19 cellular contexts compared by ENCODE assay signal in the genomic region with DNA sequence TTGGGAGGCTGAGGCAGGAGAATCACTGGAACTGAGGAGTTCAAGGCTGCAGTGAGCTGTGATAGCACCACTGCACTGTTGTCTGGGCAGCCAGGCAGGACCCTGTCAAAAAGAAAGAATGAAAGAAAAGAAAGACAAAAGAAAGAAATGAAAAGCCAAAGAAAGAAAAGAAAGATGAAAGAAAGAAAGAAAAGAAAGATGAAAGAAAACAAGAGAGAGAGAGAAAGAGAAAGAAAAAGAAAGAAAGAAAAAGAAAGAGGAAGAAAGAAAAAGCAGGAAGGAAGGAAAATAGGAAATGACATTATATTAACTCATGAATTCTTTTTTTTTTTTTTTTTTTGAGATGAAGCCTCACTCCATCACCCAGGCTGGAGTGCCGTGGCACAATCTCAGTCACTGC. TPM values are rescaled to one million over a fixed set of nuclear protein-coding genes. Genes with fewer than 3 reads are reported as not detected.
A peak's percentile ranks its signal among the peaks of the same experiment; 100 is the strongest.
DNase-seq lines count a peak whose midpoint lies in the region; ATAC-seq and TF ChIP-seq lines count a peak whose summit lies in the region.
"Had no signal": no experiment of that assay in that cellular context is flagged by ENCODE, and none has a peak within 500 bp of the region (broad histone marks: within the 10 kb centered on the region; RNA-seq: fewer than 3 reads in every experiment).

No MANE protein-coding gene starts in this region.

- peaks cover 2% of the 10 kb centered on the region for H3K36me3 Mint-ChIP-seq in T-helper 1 cell treated with Interleukin-12 subunit alpha and Interleukin-12 subunit beta and Interleukin-4 antibody, amounts not matched to agents 30 μg/mL and 1 μg/mL, for 36 hours (ENCODE audit: low read depth)
- no peaks in the 10 kb centered on the region for H3K36me3 Mint-ChIP-seq in activated naive CD8-positive, alpha-beta T cell
- peaks cover 2% of the 10 kb centered on the region for H3K36me3 Mint-ChIP-seq in activated naive CD8-positive, alpha-beta T cell treated with anti-CD3 and anti-CD28 coated beads for 36 hours
- peaks cover 17% of the 10 kb centered on the region for H3K36me3 Mint-ChIP-seq in brain

- no peak for TF ChIP-seq CTCF in brain (conservative IDR thresholded peaks at IDR 0.05)

- no peaks in the 10 kb centered on the region for H3K36me3 ChIP-seq in HAP-1 (replicated peaks)

- ATAC-seq in HG02763 (IDR thresholded peaks at IDR 0.05; ENCODE audit: unreplicated experiment): no peak
- ATAC-seq: PC-3, SK-N-SH treated with all-trans-retinoic acid at 6 μM for 48 hours had no signal

- peaks cover 5% of the 10 kb centered on the region for H3K27me3 Mint-ChIP-seq in T-helper 1 cell treated with Interleukin-12 subunit alpha and Interleukin-12 subunit beta and Interleukin-4 antibody, amounts not matched to agents 30 μg/mL and 1 μg/mL, for 36 hours (ENCODE audit: low read depth)
- no peaks in the 10 kb centered on the region for H3K27me3 Mint-ChIP-seq in activated naive CD8-positive, alpha-beta T cell
- no peaks in the 10 kb centered on the region for H3K27me3 Mint-ChIP-seq in activated naive CD8-positive, alpha-beta T cell treated with anti-CD3 and anti-CD28 coated beads for 36 hours
- peaks cover 10% of the 10 kb centered on the region for H3K27me3 Mint-ChIP-seq in brain

- no peaks in the 10 kb centered on the region for H3K9me3 ChIP-seq in HAP-1

- peak overlapping the region; percentile 11 for H3K27ac Mint-ChIP-seq in T-helper 1 cell treated with Interleukin-12 subunit alpha and Interleukin-12 subunit beta and Interleukin-4 antibody, amounts not matched to agents 30 μg/mL and 1 μg/mL, for 36 hours
- H3K27ac Mint-ChIP-seq in activated naive CD8-positive, alpha-beta T cell: peak overlapping the region; percentile 30
- no peak overlapping the region for H3K27ac Mint-ChIP-seq in activated naive CD8-positive, alpha-beta T cell treated with anti-CD3 and anti-CD28 coated beads for 36 hours
- peak overlapping the region in 3 of 5 experiments; percentile 7 to 30 (median 22) for H3K27ac Mint-ChIP-seq in brain

- H3K4me1 Mint-ChIP-seq in T-helper 1 cell treated with Interleukin-12 subunit alpha and Interleukin-12 subunit beta and Interleukin-4 antibody, amounts not matched to agents 30 μg/mL and 1 μg/mL, for 36 hours (ENCODE audit: low read depth): peaks cover 14% of the 10 kb centered on the region
- H3K4me1 Mint-ChIP-seq in activated naive CD8-positive, alpha-beta T cell (ENCODE audit: low read depth): peaks cover 10% of the 10 kb centered on the region
- peaks cover 13% of the 10 kb centered on the region for H3K4me1 Mint-ChIP-seq in activated naive CD8-positive, alpha-beta T cell treated with anti-CD3 and anti-CD28 coated beads for 36 hours
- H3K4me1 Mint-ChIP-seq in brain: peaks cover 14% of the 10 kb centered on the region

- no peak for DNase-seq in T-helper 1 cell
- DNase-seq in activated naive CD8-positive, alpha-beta T cell treated with anti-CD3 and anti-CD28 coated beads for 36 hours: no peak
- no peak for DNase-seq in HAP-1 (ENCODE audit: low spot score in 2 of 2)
- no peak for DNase-seq in DMS 273 treated with DMSO at 0.1 percent for 48 hours (lab: John Stamatoyannopoulos, UW)
- DNase-seq: 8988T, Kasumi-1, NCI-H1694, NCI-H2081, NCI-H2171, NCI-H526, PC-3, RPMI8226 had no signal

- H3K27me3 ChIP-seq in HAP-1 (ENCODE audit: low read depth): no peaks in the 10 kb centered on the region

- H3K4me1 ChIP-seq in HAP-1: no peaks in the 10 kb centered on the region; the same call in 1 of the 2 replicates

- no peak overlapping the region for H3K4me3 ChIP-seq in HAP-1

- H3K4me3 Mint-ChIP-seq in T-helper 1 cell treated with Interleukin-12 subunit alpha and Interleukin-12 subunit beta and Interleukin-4 antibody, amounts not matched to agents 30 μg/mL and 1 μg/mL, for 36 hours: no peak overlapping the region
- no peak overlapping the region for H3K4me3 Mint-ChIP-seq in activated naive CD8-positive, alpha-beta T cell
- H3K4me3 Mint-ChIP-seq in activated naive CD8-positive, alpha-beta T cell treated with anti-CD3 and anti-CD28 coated beads for 36 hours: no peak overlapping the region
- H3K4me3 Mint-ChIP-seq in brain: no peak overlapping the region

- no peaks in the 10 kb centered on the region for H3K9me3 Mint-ChIP-seq in T-helper 1 cell treated with Interleukin-12 subunit alpha and Interleukin-12 subunit beta and Interleukin-4 antibody, amounts not matched to agents 30 μg/mL and 1 μg/mL, for 36 hours
- no peaks in the 10 kb centered on the region for H3K9me3 Mint-ChIP-seq in activated naive CD8-positive, alpha-beta T cell (ENCODE audit: low read depth)
- H3K9me3 Mint-ChIP-seq in activated naive CD8-positive, alpha-beta T cell treated with anti-CD3 and anti-CD28 coated beads for 36 hours: no peaks in the 10 kb centered on the region
- peaks cover 0 to 4% (median 0%) of the 10 kb centered on the region in 5 experiments for H3K9me3 Mint-ChIP-seq in brain

- in situ Hi-C loops in HAP-1 (cut with MboI; ENCODE audit: low sequenced_read_pairs): no loop called here

RNA-seq across cellular contexts. Expression of a gene that starts 32.4 kb away (rescaled TPM):
- not detected for total RNA-seq in activated naive CD8-positive, alpha-beta T cell treated with anti-CD3 and anti-CD28 coated beads for 36 hours
- not detected for polyA plus RNA-seq in brain (ENCODE audit: insufficient read depth, low read depth, low replicate concordance)
- total RNA-seq: H1, MCF 10A, PC-3 had no signal
- polyA plus RNA-seq: H1 had no signal

RNA-seq across cellular contexts. Expression of a gene that starts 55.4 kb away (rescaled TPM):
- total RNA-seq in activated naive CD8-positive, alpha-beta T cell treated with anti-CD3 and anti-CD28 coated beads for 36 hours: 10 to 100 TPM; 33.4 to 34.5 TPM
- 0.22 TPM for polyA plus RNA-seq in brain (ENCODE audit: insufficient read depth, low read depth, low replicate concordance)
- total RNA-seq: H1, MCF 10A, PC-3 had no signal
